ENCODE assay signal across 37 cellular contexts in the genomic region with DNA sequence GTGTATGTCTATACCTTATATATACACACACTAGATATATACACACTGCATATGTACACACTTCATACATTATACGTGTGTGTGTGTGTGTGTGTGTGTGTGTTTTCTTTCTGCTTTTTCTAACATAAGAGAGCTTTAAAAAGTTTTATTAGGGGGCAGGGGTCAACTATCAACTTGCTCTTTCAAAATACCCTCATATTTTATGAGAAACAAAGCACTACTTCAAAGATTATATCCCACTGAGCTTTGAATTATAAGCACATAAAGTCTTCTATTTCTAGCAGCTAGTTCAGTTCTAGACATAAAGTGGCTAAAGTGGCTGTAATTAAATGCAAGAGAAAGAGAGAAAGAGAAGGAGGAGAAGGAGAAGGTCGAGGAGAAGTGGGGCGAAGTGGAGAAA.
DNase-seq lines count a peak whose midpoint lies in the region; FAIRE-seq and TF ChIP-seq lines count a peak whose summit lies in the region.
"Had no signal": no experiment of that assay in that cellular context is flagged by ENCODE, and none has a peak within 500 bp of the region (broad histone marks: within the 10 kb centered on the region; RNA-seq: fewer than 3 reads in every experiment).

No MANE protein-coding gene starts in this region.

- no peak overlapping the region for H3K4ac ChIP-seq in neuronal stem cell (ENCODE audit: low read length)

- no peak overlapping the region for H2BK120ac ChIP-seq in neuronal stem cell (ENCODE audit: low read depth, low read length)

- no peaks in the 10 kb centered on the region for H3K79me1 ChIP-seq in neuronal stem cell (ENCODE audit: low read depth, low read length)

- no peaks in the 10 kb centered on the region for H3K36me3 ChIP-seq in HEK293 (ENCODE audit: control insufficient read depth in 2 of 2, insufficient read depth in 1 of 2, low read length in 2 of 2)
- no peaks in the 10 kb centered on the region for H3K36me3 ChIP-seq in neuronal stem cell (replicated peaks in 1 of 2; ENCODE audit: control insufficient read depth in 2 of 2, insufficient read depth in 2 of 2, low read length in 2 of 2)
- H3K36me3 ChIP-seq: BE2C; BLaER1; BLaER1 treated with 17β-estradiol and CSF1 and Interleukin-3, amounts not matched to agents 10 nM and 100 nM had no signal

- TF ChIP-seq CTCF in HEK293 (tag by site-specific recombination; IDR thresholded peaks at IDR 0.05): no peak
- TF ChIP-seq CTCF in nephron (IDR thresholded peaks at IDR 0.05; ENCODE audit: unreplicated experiment in 3 of 3): no peak
- TF ChIP-seq CTCF in nephron progenitor cell (IDR thresholded peaks at IDR 0.05): no peak

- CTCF ChIA-PET in HEK293 (lab: Yijun Ruan, JAX) (no interaction called here), HEK293T (lab: Yijun Ruan, JAX) (no interaction called here)

- H3K4me3 Mint-ChIP-seq in nephron (no peak overlapping the region), nephron progenitor cell (no peak overlapping the region)
- H3K4me3 Mint-ChIP-seq: B cell; CD14-positive monocyte; CD4-positive, alpha-beta memory T cell; CD4-positive, alpha-beta T cell; CD4-positive, CD25-positive, alpha-beta regulatory T cell; CD8-positive, alpha-beta memory T cell; CD8-positive, alpha-beta T cell had no signal

- no peak overlapping the region for H2BK12ac ChIP-seq in neuronal stem cell (ENCODE audit: low read length)

- no peaks in the 10 kb centered on the region for H3K27me3 ChIP-seq in neuronal stem cell (ENCODE audit: control insufficient read depth in 3 of 3, insufficient read depth in 3 of 3, low read depth in 1 of 3, low read length in 3 of 3)
- H3K27me3 ChIP-seq: BE2C; BLaER1; BLaER1 treated with 17β-estradiol and CSF1 and Interleukin-3, amounts not matched to agents 10 nM and 100 nM had no signal

- no peaks in the 10 kb centered on the region for H3K9me3 ChIP-seq in HEK293 (ENCODE audit: control insufficient read depth, insufficient read depth, low read depth, low read length)
- no peaks in the 10 kb centered on the region for H3K9me3 ChIP-seq in neuronal stem cell (replicated peaks in 1 of 2; ENCODE audit: control insufficient read depth in 2 of 2, insufficient read depth in 1 of 2, low read depth in 1 of 2, low read length in 2 of 2)
- H3K9me3 ChIP-seq: A549; BE2C; BLaER1; BLaER1 treated with 17β-estradiol and CSF1 and Interleukin-3, amounts not matched to agents 10 nM and 100 nM; Caco-2 had no signal

- H3K27me3 Mint-ChIP-seq in nephron (ENCODE audit: low read depth): no peaks in the 10 kb centered on the region
- peaks cover 4% of the 10 kb centered on the region for H3K27me3 Mint-ChIP-seq in nephron progenitor cell (ENCODE audit: low read depth, poor library complexity)
- H3K27me3 Mint-ChIP-seq: B cell; CD4-positive, alpha-beta memory T cell; CD4-positive, alpha-beta T cell; CD4-positive, CD25-positive, alpha-beta regulatory T cell; CD8-positive, alpha-beta memory T cell had no signal

- POLR2A ChIA-PET in HEK293 (lab: Yijun Ruan, JAX): no interaction called here
- POLR2A ChIA-PET in HEK293T (lab: Yijun Ruan, JAX): no interaction called here

- H3K18ac ChIP-seq in neuronal stem cell (ENCODE audit: low read length): no peak overlapping the region

- H4K8ac ChIP-seq in neuronal stem cell (ENCODE audit: low read depth, low read length): no peak overlapping the region

- H3K4me2 ChIP-seq in neuronal stem cell (ENCODE audit: insufficient read depth, low read length, poor library complexity, severe bottlenecking): no peak overlapping the region
- H3K4me2 ChIP-seq: A549; BLaER1; BLaER1 treated with 17β-estradiol and CSF1 and Interleukin-3, amounts not matched to agents 10 nM and 100 nM had no signal

- peaks cover 7% of the 10 kb centered on the region for H3K4me1 Mint-ChIP-seq in nephron
- no peaks in the 10 kb centered on the region for H3K4me1 Mint-ChIP-seq in nephron progenitor cell
- H3K4me1 Mint-ChIP-seq: B cell; CD14-positive monocyte; CD4-positive, alpha-beta memory T cell; CD4-positive, CD25-positive, alpha-beta regulatory T cell; CD8-positive, alpha-beta memory T cell had no signal

- no peak overlapping the region for H2BK15ac ChIP-seq in neuronal stem cell (ENCODE audit: low read length)

- H2BK5ac ChIP-seq in neuronal stem cell (ENCODE audit: low read length): no peak overlapping the region

- H4K91ac ChIP-seq in neuronal stem cell (ENCODE audit: low read depth, low read length, poor library complexity): no peak overlapping the region

- no peak overlapping the region for H2AFZ ChIP-seq in neuronal stem cell (ENCODE audit: low read length)

- no peak overlapping the region for H3K9ac ChIP-seq in neuronal stem cell (ENCODE audit: low read depth, low read length, poor library complexity)
- H3K9ac ChIP-seq: BLaER1; BLaER1 treated with 17β-estradiol and CSF1 and Interleukin-3, amounts not matched to agents 10 nM and 100 nM had no signal

- no peak overlapping the region for H3K14ac ChIP-seq in neuronal stem cell (ENCODE audit: low read length)

- H3K36me3 Mint-ChIP-seq in nephron (ENCODE audit: low read depth) (no peaks in the 10 kb centered on the region), nephron progenitor cell (ENCODE audit: low read depth) (no peaks in the 10 kb centered on the region)
- H3K36me3 Mint-ChIP-seq: CD14-positive monocyte; CD4-positive, alpha-beta memory T cell; CD4-positive, CD25-positive, alpha-beta regulatory T cell; CD8-positive, alpha-beta memory T cell; CD8-positive, alpha-beta T cell had no signal

- no peak overlapping the region for H2AK5ac ChIP-seq in neuronal stem cell (ENCODE audit: low read depth, low read length)

- H3K27ac Mint-ChIP-seq in nephron (peak overlapping the region in 2 of 3 experiments; percentile 39 to 91), nephron progenitor cell (peak overlapping the region; percentile 26)
- H3K27ac Mint-ChIP-seq: B cell; CD14-positive monocyte; CD4-positive, alpha-beta memory T cell; CD4-positive, alpha-beta T cell; CD4-positive, CD25-positive, alpha-beta regulatory T cell; CD8-positive, alpha-beta memory T cell; CD8-positive, alpha-beta T cell had no signal

- WGBS in neuronal stem cell (ENCODE audit: extremely low coverage in 2 of 2, insufficient read length in 2 of 2, insufficient replicate concordance in 1 of 2), 2 donors: 100% methylated on average over 2 of the region's 3 CpGs; no CpG with 5 or more reads in 1 of the 2 donors

- no peak overlapping the region for H3K23ac ChIP-seq in neuronal stem cell (ENCODE audit: low read depth, low read length, poor library complexity)

- H3K9me3 Mint-ChIP-seq in nephron: no peaks in the 10 kb centered on the region
- H3K9me3 Mint-ChIP-seq in nephron progenitor cell: no peaks in the 10 kb centered on the region

- no peak overlapping the region for H3K4me3 ChIP-seq in HEK293 (ENCODE audit: low read depth, low read length)
- no peak overlapping the region for H3K4me3 ChIP-seq in neuronal stem cell (ENCODE audit: low read length in 2 of 2)
- H3K4me3 ChIP-seq: A549; BLaER1; BLaER1 treated with 17β-estradiol and CSF1 and Interleukin-3, amounts not matched to agents 10 nM and 100 nM had no signal

- H3K4me1 ChIP-seq in HEK293 (ENCODE audit: control insufficient read depth, insufficient read depth, low read length): no peaks in the 10 kb centered on the region
- H3K4me1 ChIP-seq in neuronal stem cell (ENCODE audit: control insufficient read depth in 2 of 2, insufficient read depth in 1 of 2, low read depth in 1 of 2, low read length in 2 of 2): no peaks in the 10 kb centered on the region
- H3K4me1 ChIP-seq: A549; BLaER1; BLaER1 treated with 17β-estradiol and CSF1 and Interleukin-3, amounts not matched to agents 10 nM and 100 nM; Caco-2 had no signal

- no peak overlapping the region for H3K27ac ChIP-seq in HEK293 (ENCODE audit: extremely low read depth, low read depth, low read length)
- no peak overlapping the region for H3K27ac ChIP-seq in neuronal stem cell (replicated peaks; ENCODE audit: low read length)
- H3K27ac ChIP-seq: 22Rv1; A549; BLaER1; BLaER1 treated with 17β-estradiol and CSF1 and Interleukin-3, amounts not matched to agents 10 nM and 100 nM; C4-2B had no signal

- DNase-seq in HEK293T (ENCODE audit: extremely low spot score): no peak
- no peak for DNase-seq in nephron progenitor cell
- DNase-seq in frontal cortex (ENCODE audit: low spot score in 2 of 2): no peak
- no peak for DNase-seq in neuronal stem cell (ENCODE audit: low spot score)
- DNase-seq in cortex of kidney (lab: John Stamatoyannopoulos, UW): no peak
- DNase-seq in NCI-H1436 treated with DMSO at 0.1 percent for 48 hours (lab: John Stamatoyannopoulos, UW): no peak
- DNase-seq: 8988T; ACHN; AML-193; BE2C; C1 segment of cervical spinal cord; Caco-2; Calu3; CD4-positive, alpha-beta memory T cell; CD4-positive, alpha-beta T cell; CD4-positive, CD25-positive, alpha-beta regulatory T cell; CD8-positive, alpha-beta memory T cell; CD8-positive, alpha-beta T cell; COR-L47; DMS 273 treated with DMSO at 0.1 percent for 48 hours; DMS153; DMS53; DMS79; DMS79 treated with DMSO at 0.1 percent for 48 hours; DND-41; EL had no signal

- FAIRE-seq in frontal cortex (lab: Jason Lieb, UNC): no peak
- FAIRE-seq: A204.1, A549, D721Med had no signal

TF ChIP-seq in HEK293, 187 proteins besides CTCF, POLR2A, EP300 and RAD21 (continues in another document):
- peak; percentile 57; the same call in 1 of the 2 replicates for TF ChIP-seq TCF7L2 (IDR thresholded peaks at IDR 0.05; ENCODE audit: borderline replicate concordance, low read depth, low read length)
- no peak for TF ChIP-seq SCRT1 (tag by site-specific recombination; IDR thresholded peaks at IDR 0.05; ENCODE audit: borderline replicate concordance)

TF ChIP-seq in HEK293T, 16 proteins besides CTCF, POLR2A, EP300 and RAD21 (continues in another document):
- no peak for TF ChIP-seq L3MBTL2 (conservative IDR thresholded peaks at IDR 0.05)
- TF ChIP-seq FOXM1 (IDR thresholded peaks at IDR 0.05; ENCODE audit: borderline replicate concordance): peak; percentile 7; the same call in 1 of the 2 replicates
- TF ChIP-seq, protein P1, sequence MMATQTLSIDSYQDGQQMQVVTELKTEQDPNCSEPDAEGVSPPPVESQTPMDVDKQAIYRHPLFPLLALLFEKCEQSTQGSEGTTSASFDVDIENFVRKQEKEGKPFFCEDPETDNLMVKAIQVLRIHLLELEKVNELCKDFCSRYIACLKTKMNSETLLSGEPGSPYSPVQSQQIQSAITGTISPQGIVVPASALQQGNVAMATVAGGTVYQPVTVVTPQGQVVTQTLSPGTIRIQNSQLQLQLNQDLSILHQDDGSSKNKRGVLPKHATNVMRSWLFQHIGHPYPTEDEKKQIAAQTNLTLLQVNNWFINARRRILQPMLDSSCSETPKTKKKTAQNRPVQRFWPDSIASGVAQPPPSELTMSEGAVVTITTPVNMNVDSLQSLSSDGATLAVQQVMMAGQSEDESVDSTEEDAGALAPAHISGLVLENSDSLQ (IDR thresholded peaks at IDR 0.05): peak; percentile 83
- no peak for TF ChIP-seq FOXK2 (IDR thresholded peaks at IDR 0.05)
- TF ChIP-seq BHLHE40 (IDR thresholded peaks at IDR 0.05; ENCODE audit: borderline replicate concordance): no peak
- no peak for TF ChIP-seq NFRKB (IDR thresholded peaks at IDR 0.05)
- TF ChIP-seq ZNF384 (IDR thresholded peaks at IDR 0.05): no peak
- peak; percentile 82 for TF ChIP-seq CTBP1 (IDR thresholded peaks at IDR 0.05; ENCODE audit: borderline replicate concordance)
- peak; percentile 97 for TF ChIP-seq LEF1 (IDR thresholded peaks at IDR 0.05; ENCODE audit: borderline replicate concordance)
- peak; percentile 72 for TF ChIP-seq ARNT (IDR thresholded peaks at IDR 0.05)
